In the genomic region with DNA sequence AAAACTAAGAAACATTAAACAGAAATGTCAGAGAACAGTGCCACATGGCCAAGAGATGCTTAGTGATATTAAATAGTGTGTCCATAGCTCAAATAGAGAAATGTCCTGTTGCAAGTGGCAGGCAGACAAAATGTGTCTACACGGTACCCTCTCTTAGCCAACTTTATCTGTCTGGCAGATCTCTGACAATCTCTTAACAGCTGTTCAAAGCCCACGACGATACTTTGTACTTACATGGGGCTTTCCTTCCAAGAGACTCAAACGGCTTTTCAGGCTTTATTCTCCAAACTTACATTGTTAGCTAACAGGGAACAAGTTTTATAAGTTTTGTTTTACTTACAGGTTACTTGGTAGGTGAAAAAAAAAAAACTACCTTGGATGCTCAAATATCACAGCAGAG, we compare ENCODE assay signal across 32 cellular contexts. TPM values are rescaled to one million over a fixed set of nuclear protein-coding genes. Genes with fewer than 3 reads are reported as not detected.
"Had no signal": no experiment of that assay in that cellular context is flagged by ENCODE, and none has a peak within 500 bp of the region (broad histone marks: within the 10 kb centered on the region; RNA-seq: fewer than 3 reads in every experiment).

No MANE protein-coding gene starts in this region.

- H3K36me3 Mint-ChIP-seq: activated CD4-positive, alpha-beta memory T cell treated with anti-CD3 and anti-CD28 coated beads for 36 hours; activated CD8-positive, alpha-beta memory T cell treated with anti-CD3 and anti-CD28 coated beads, Interleukin-2, amount 10 ng/mL, durations not matched to agents 7 days and 5 days; activated naive CD4-positive, alpha-beta T cell treated with anti-CD3 and anti-CD28 coated beads, Interleukin-2, amount 50 U/mL, for 24 hours; activated naive CD8-positive, alpha-beta T cell treated with anti-CD3 and anti-CD28 coated beads for 36 hours had no signal

- H3K27me3 Mint-ChIP-seq: brain had no signal

- H3K4me3 ChIP-seq: adrenal gland, breast epithelium, cardiac muscle cell, colonic mucosa, esophagus squamous epithelium, gastroesophageal sphincter, heart right ventricle had no signal

- H3K9me3 Mint-ChIP-seq: activated CD4-positive, alpha-beta memory T cell treated with anti-CD3 and anti-CD28 coated beads for 36 hours; activated CD4-positive, alpha-beta T cell treated with anti-CD3 and anti-CD28 coated beads, Interleukin-2, amount 10 ng/mL, durations not matched to agents 24 days and 14 days; activated naive CD4-positive, alpha-beta T cell treated with anti-CD3 and anti-CD28 coated beads for 36 hours; activated naive CD4-positive, alpha-beta T cell treated with anti-CD3 and anti-CD28 coated beads, Interleukin-2, amount 50 U/mL, for 24 hours; activated naive CD8-positive, alpha-beta T cell treated with anti-CD3 and anti-CD28 coated beads for 36 hours; activated naive CD8-positive, alpha-beta T cell treated with anti-CD3 and anti-CD28 coated beads, Interleukin-2, amount 50 U/mL, for 24 hours; activated T-helper 1 cell treated with anti-CD3 and anti-CD28 coated beads, Interleukin-12 subunit alpha, Interleukin-12 subunit beta, Interleukin-2, Interleukin-4 antibody, amounts not matched to agents 30 ng/mL and 10 ng/mL and 1 ng/mL, durations not matched to agents 14 hours and 24 hours and 36 hours; activated T-helper 2 cell treated with anti-CD3 and anti-CD28 coated beads, Interferon-gamma antibody, Interleukin-2, Interleukin-4, amounts not matched to agents 10 μg/mL and 5 μg/mL and 100 μg/mL, durations not matched to agents 14 hours and 24 hours and 36 hours; brain had no signal

- ATAC-seq: activated CD4-positive, alpha-beta T cell treated with anti-CD3 and anti-CD28 coated beads for 36 hours; activated CD8-positive, alpha-beta memory T cell treated with anti-CD3 and anti-CD28 coated beads, Interleukin-2, amount 10 ng/mL, durations not matched to agents 7 days and 5 days; activated CD8-positive, alpha-beta T cell treated with anti-CD3 and anti-CD28 coated beads, Interleukin-2, amount 10 ng/mL, durations not matched to agents 7 days and 5 days; activated naive CD8-positive, alpha-beta T cell treated with anti-CD3 and anti-CD28 coated beads, Interleukin-2, amount 50 U/mL, for 24 hours; gastroesophageal sphincter; heart right ventricle had no signal

- H3K27ac Mint-ChIP-seq: activated CD4-positive, alpha-beta memory T cell treated with anti-CD3 and anti-CD28 coated beads for 36 hours; activated CD4-positive, alpha-beta T cell treated with anti-CD3 and anti-CD28 coated beads for 36 hours; activated CD4-positive, alpha-beta T cell treated with anti-CD3 and anti-CD28 coated beads, Interleukin-2, amount 10 ng/mL, durations not matched to agents 24 days and 14 days; activated CD8-positive, alpha-beta memory T cell treated with anti-CD3 and anti-CD28 coated beads, Interleukin-2, amount 10 ng/mL, durations not matched to agents 7 days and 5 days; activated CD8-positive, alpha-beta T cell treated with anti-CD3 and anti-CD28 coated beads, Interleukin-2, amount 10 ng/mL, durations not matched to agents 7 days and 5 days; activated naive CD4-positive, alpha-beta T cell treated with anti-CD3 and anti-CD28 coated beads for 36 hours; activated naive CD4-positive, alpha-beta T cell treated with anti-CD3 and anti-CD28 coated beads, Interleukin-2, amount 50 U/mL, for 24 hours; activated naive CD8-positive, alpha-beta T cell treated with anti-CD3 and anti-CD28 coated beads for 36 hours; activated naive CD8-positive, alpha-beta T cell treated with anti-CD3 and anti-CD28 coated beads, Interleukin-2, amount 50 U/mL, for 24 hours; activated T-helper 1 cell treated with anti-CD3 and anti-CD28 coated beads, Interleukin-12 subunit alpha, Interleukin-12 subunit beta, Interleukin-2, Interleukin-4 antibody, amounts not matched to agents 30 ng/mL and 10 ng/mL and 1 ng/mL, durations not matched to agents 14 hours and 24 hours and 36 hours; activated T-helper 2 cell treated with anti-CD3 and anti-CD28 coated beads, Interferon-gamma antibody, Interleukin-2, Interleukin-4, amounts not matched to agents 10 μg/mL and 5 μg/mL and 100 μg/mL, durations not matched to agents 14 hours and 24 hours and 36 hours; brain had no signal

- H3K9me3 ChIP-seq: adrenal gland, breast epithelium, colonic mucosa, esophagus squamous epithelium, gastroesophageal sphincter, heart right ventricle had no signal

- H3K36me3 ChIP-seq: adrenal gland, breast epithelium, cardiac muscle cell, colonic mucosa, esophagus squamous epithelium, gastroesophageal sphincter, heart right ventricle had no signal

- DNase-seq: activated CD4-positive, alpha-beta memory T cell treated with anti-CD3 and anti-CD28 coated beads for 36 hours; activated CD4-positive, alpha-beta T cell treated with anti-CD3 and anti-CD28 coated beads for 36 hours; activated CD4-positive, alpha-beta T cell treated with anti-CD3 and anti-CD28 coated beads, Interleukin-2, amount 10 ng/mL, durations not matched to agents 24 days and 14 days; activated CD4-positive, CD25-positive, alpha-beta regulatory T cell; activated CD4-positive, CD25-positive, alpha-beta regulatory T cell treated with anti-CD3 and anti-CD28 coated beads, Interleukin-2, amount 50 U/mL, for 72 hours; activated CD8-positive, alpha-beta memory T cell treated with anti-CD3 and anti-CD28 coated beads, Interleukin-2, amount 10 ng/mL, durations not matched to agents 7 days and 5 days; activated CD8-positive, alpha-beta memory T cell treated with anti-CD3 and anti-CD28 coated beads, Interleukin-2, amount 50 U/mL, for 4 hours; activated CD8-positive, alpha-beta T cell treated with anti-CD3 and anti-CD28 coated beads, Interleukin-2, amount 10 ng/mL, durations not matched to agents 7 days and 5 days; activated effector memory CD4-positive, alpha-beta T cell treated with anti-CD3 and anti-CD28 coated beads, Interleukin-2, amount 50 U/mL, for 16 hours; activated naive CD4-positive, alpha-beta T cell treated with anti-CD3 and anti-CD28 coated beads for 36 hours; activated naive CD8-positive, alpha-beta T cell treated with anti-CD3 and anti-CD28 coated beads for 36 hours; activated naive CD8-positive, alpha-beta T cell treated with anti-CD3 and anti-CD28 coated beads, Interleukin-2, amount 50 U/mL, for 24 hours; activated T-cell treated with anti-CD3 and anti-CD28 coated beads, Interleukin-2, amount 50 U/mL, for 1 hour; activated T-cell treated with anti-CD3 and anti-CD28 coated beads, Interleukin-2, amount 50 U/mL, for 48 hours; adrenal gland; amygdala; aorta; central memory CD4-positive, alpha-beta T cell; cerebellar nuclear complex; colonic mucosa; effector CD8-positive, alpha-beta T cell; esophagus squamous epithelium; foreskin melanocyte; heart right ventricle had no signal

- H3K4me3 Mint-ChIP-seq: activated CD4-positive, alpha-beta memory T cell treated with anti-CD3 and anti-CD28 coated beads for 36 hours; activated CD4-positive, alpha-beta T cell treated with anti-CD3 and anti-CD28 coated beads for 36 hours; activated CD4-positive, alpha-beta T cell treated with anti-CD3 and anti-CD28 coated beads, Interleukin-2, amount 10 ng/mL, durations not matched to agents 24 days and 14 days; activated CD8-positive, alpha-beta memory T cell treated with anti-CD3 and anti-CD28 coated beads, Interleukin-2, amount 10 ng/mL, durations not matched to agents 7 days and 5 days; activated CD8-positive, alpha-beta T cell treated with anti-CD3 and anti-CD28 coated beads, Interleukin-2, amount 10 ng/mL, durations not matched to agents 7 days and 5 days; activated naive CD4-positive, alpha-beta T cell treated with anti-CD3 and anti-CD28 coated beads for 36 hours; activated naive CD4-positive, alpha-beta T cell treated with anti-CD3 and anti-CD28 coated beads, Interleukin-2, amount 50 U/mL, for 24 hours; activated naive CD8-positive, alpha-beta T cell treated with anti-CD3 and anti-CD28 coated beads for 36 hours; activated naive CD8-positive, alpha-beta T cell treated with anti-CD3 and anti-CD28 coated beads, Interleukin-2, amount 50 U/mL, for 24 hours; activated T-helper 1 cell treated with anti-CD3 and anti-CD28 coated beads, Interleukin-12 subunit alpha, Interleukin-12 subunit beta, Interleukin-2, Interleukin-4 antibody, amounts not matched to agents 30 ng/mL and 10 ng/mL and 1 ng/mL, durations not matched to agents 14 hours and 24 hours and 36 hours; brain had no signal

- H3K27ac ChIP-seq: adrenal gland, breast epithelium, cardiac muscle cell, colonic mucosa, epithelial cell of prostate, esophagus squamous epithelium had no signal

- H3K4me1 Mint-ChIP-seq: activated naive CD4-positive, alpha-beta T cell treated with anti-CD3 and anti-CD28 coated beads, Interleukin-2, amount 50 U/mL, for 24 hours; activated naive CD8-positive, alpha-beta T cell treated with anti-CD3 and anti-CD28 coated beads, Interleukin-2, amount 50 U/mL, for 24 hours had no signal

- H3K27me3 ChIP-seq: adrenal gland, breast epithelium, cardiac muscle cell, colonic mucosa, esophagus squamous epithelium, gastroesophageal sphincter, heart right ventricle had no signal

- H3K4me1 ChIP-seq: adrenal gland, breast epithelium, colonic mucosa, esophagus squamous epithelium, gastroesophageal sphincter had no signal

RNA-seq across cellular contexts. Expression of gene ARMH4, which starts 45.6 kb away (rescaled TPM):
- total RNA-seq: activated CD4-positive, alpha-beta T cell treated with anti-CD3 and anti-CD28 coated beads for 36 hours; activated CD4-positive, alpha-beta T cell treated with anti-CD3 and anti-CD28 coated beads, Interleukin-2, amount 10 ng/mL, durations not matched to agents 24 days and 14 days; activated CD8-positive, alpha-beta memory T cell treated with anti-CD3 and anti-CD28 coated beads, Interleukin-2, amount 10 ng/mL, durations not matched to agents 7 days and 5 days; activated CD8-positive, alpha-beta T cell treated with anti-CD3 and anti-CD28 coated beads, Interleukin-2, amount 10 ng/mL, durations not matched to agents 7 days and 5 days; activated naive CD8-positive, alpha-beta T cell treated with anti-CD3 and anti-CD28 coated beads for 36 hours; activated T-helper 1 cell treated with anti-CD3 and anti-CD28 coated beads, Interleukin-12 subunit alpha, Interleukin-12 subunit beta, Interleukin-2, Interleukin-4 antibody, amounts not matched to agents 30 ng/mL and 10 ng/mL and 1 ng/mL, durations not matched to agents 14 hours and 24 hours and 36 hours had no signal
